Comparison of ENCODE assay signal across 12 cellular contexts in the genomic region with DNA sequence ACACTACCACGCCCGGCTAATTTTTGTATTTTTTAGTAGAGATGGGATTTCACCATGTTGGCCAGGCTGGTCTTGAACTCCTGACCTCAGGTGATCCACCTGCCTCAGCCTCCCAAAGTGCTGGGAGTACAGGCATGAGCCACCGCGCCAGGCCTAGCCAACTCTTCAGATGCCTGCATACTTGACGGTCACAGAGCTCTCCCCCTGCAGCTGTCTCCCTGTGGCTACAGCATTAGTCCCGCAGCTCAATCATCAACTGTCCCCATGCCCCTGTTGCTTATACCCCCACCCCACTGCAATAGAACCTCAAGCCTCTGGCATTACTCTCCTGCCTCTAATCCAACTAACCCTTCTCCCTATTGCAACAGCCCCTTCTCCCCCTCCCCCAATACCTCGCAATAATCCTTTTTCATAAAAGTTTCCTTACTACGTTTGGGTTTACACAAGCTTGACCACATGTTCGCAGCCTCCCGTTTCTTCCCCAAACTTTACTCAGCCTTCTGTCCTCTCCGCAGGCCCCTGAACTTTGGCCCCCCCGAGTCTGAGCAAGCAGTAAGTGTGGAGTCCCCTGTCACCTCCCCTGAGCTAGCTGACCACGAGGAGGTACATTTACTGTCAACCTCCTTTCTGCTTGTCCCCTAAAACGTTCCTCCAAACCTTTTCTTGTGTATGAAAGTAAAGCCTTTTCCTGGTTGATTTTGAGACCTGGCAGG. TPM values are rescaled to one million over a fixed set of nuclear protein-coding genes. Genes with fewer than 3 reads are reported as not detected.
DNase-seq lines count a peak whose midpoint lies in the region; ATAC-seq and TF ChIP-seq lines count a peak whose summit lies in the region.
"Had no signal": no experiment of that assay in that cellular context is flagged by ENCODE, and none has a peak within 500 bp of the region (broad histone marks: within the 10 kb centered on the region; RNA-seq: fewer than 3 reads in every experiment).

No MANE protein-coding gene starts in this region.

- peaks cover 16% of the 10 kb centered on the region for H3K4me1 Mint-ChIP-seq in activated T-cell treated with anti-CD3 and anti-CD28 coated beads, Interleukin-2, amount 50 U/mL, for 4 hours (ENCODE audit: low read depth)
- H3K4me1 Mint-ChIP-seq in brain (peaks cover 49% of the 10 kb centered on the region), progenitor cell of endocrine pancreas (ENCODE audit: low read depth) (peaks cover 10% of the 10 kb centered on the region)

- H3K27ac Mint-ChIP-seq in brain = no peak overlapping the region
- peak overlapping the region; percentile 67 for H3K27ac Mint-ChIP-seq in progenitor cell of endocrine pancreas

- H3K4me3 Mint-ChIP-seq in activated T-cell treated with anti-CD3 and anti-CD28 coated beads, Interleukin-2, amount 50 U/mL, for 4 hours = peak overlapping the region; percentile 94
- H3K4me3 Mint-ChIP-seq in brain = peak overlapping the region; percentile 28 to 99 (median 75)
- peak overlapping the region; percentile 60 for H3K4me3 Mint-ChIP-seq in progenitor cell of endocrine pancreas (ENCODE audit: low read depth)

- TF ChIP-seq CTCF in brain (conservative IDR thresholded peaks at IDR 0.05) (no peak), progenitor cell of endocrine pancreas (IDR thresholded peaks at IDR 0.05; ENCODE audit: unreplicated experiment) (no peak)

- no peaks in the 10 kb centered on the region for H3K9me3 Mint-ChIP-seq in activated T-cell treated with anti-CD3 and anti-CD28 coated beads, Interleukin-2, amount 50 U/mL, for 4 hours
- peaks cover 0 to 16% (median 3%) of the 10 kb centered on the region in 5 experiments for H3K9me3 Mint-ChIP-seq in brain
- H3K9me3 Mint-ChIP-seq in progenitor cell of endocrine pancreas (ENCODE audit: low read depth) = peaks cover 11% of the 10 kb centered on the region

- ATAC-seq in activated T-cell treated with anti-CD3 and anti-CD28 coated beads, Interleukin-2, amount 50 U/mL, for 4 hours = no peak

- peaks cover 3% of the 10 kb centered on the region for H3K36me3 Mint-ChIP-seq in activated T-cell treated with anti-CD3 and anti-CD28 coated beads, Interleukin-2, amount 50 U/mL, for 4 hours (ENCODE audit: insufficient read depth)
- H3K36me3 Mint-ChIP-seq in brain = peaks cover 42% of the 10 kb centered on the region
- peaks cover 32% of the 10 kb centered on the region for H3K36me3 Mint-ChIP-seq in progenitor cell of endocrine pancreas (ENCODE audit: insufficient read depth)

- no peak for DNase-seq in activated T-cell treated with anti-CD3 and anti-CD28 coated beads, Interleukin-2, amount 50 U/mL, for 4 hours
- no peak for DNase-seq in activated T-cell treated with anti-CD3 and anti-CD28 coated beads, Interleukin-2, amount 50 U/mL, for 48 hours
- DNase-seq in MV-4-11 (lab: John Stamatoyannopoulos, UW) (peak; percentile 44), progenitor cell of endocrine pancreas (ENCODE audit: low spot score, unreplicated experiment) (no peak), AG08396 (ENCODE audit: low spot score) (no peak), COLO829 (ENCODE audit: low spot score) (no peak), SHP77 (lab: John Stamatoyannopoulos, UW) (no peak)
- DNase-seq: DMS153, islet precursor cell, NCI-H146, Peyer's patch had no signal

- H3K27me3 Mint-ChIP-seq in activated T-cell treated with anti-CD3 and anti-CD28 coated beads, Interleukin-2, amount 50 U/mL, for 4 hours (ENCODE audit: low read depth) = no peaks in the 10 kb centered on the region
- H3K27me3 Mint-ChIP-seq in brain (peaks cover 13% of the 10 kb centered on the region), progenitor cell of endocrine pancreas (no peaks in the 10 kb centered on the region)

RNA-seq across cellular contexts. Expression of a gene that starts 1.7 kb away (rescaled TPM):
- total RNA-seq in activated T-cell treated with anti-CD3 and anti-CD28 coated beads, Interleukin-2, amount 50 U/mL, for 4 hours = 1 to 10 TPM; 3.0 to 3.4 (median 3.2) TPM
- 3.1 TPM for polyA plus RNA-seq in brain (ENCODE audit: insufficient read depth, low read depth, low replicate concordance)
- total RNA-seq in progenitor cell of endocrine pancreas = 6.3 and 7.1 TPM in 2 replicates

RNA-seq across cellular contexts. Expression of a gene that starts 34.3 kb away (rescaled TPM):
- under 1 TPM in 2 of 3 donors, not detected in 1; 0.16 to 0.90 TPM for total RNA-seq in activated T-cell treated with anti-CD3 and anti-CD28 coated beads, Interleukin-2, amount 50 U/mL, for 4 hours
- polyA plus RNA-seq in brain (ENCODE audit: insufficient read depth, low read depth, low replicate concordance) = 12.7 TPM
- 18.4 and 21.0 TPM in 2 replicates for total RNA-seq in progenitor cell of endocrine pancreas

RNA-seq across cellular contexts. Expression of a gene that starts 42.4 kb away (rescaled TPM):
- total RNA-seq in activated T-cell treated with anti-CD3 and anti-CD28 coated beads, Interleukin-2, amount 50 U/mL, for 4 hours = 1 to 10 TPM; 3.6 to 4.1 (median 3.7) TPM
- polyA plus RNA-seq in brain (ENCODE audit: insufficient read depth, low read depth, low replicate concordance) = 1.9 TPM
- 3.8 and 5.3 TPM in 2 replicates for total RNA-seq in progenitor cell of endocrine pancreas

Comparison
In these comparisons a context has a peak if more than half of its experiments do, and no peak if none do; other contexts are left out.
1. RNA of a gene that starts 34.3 kb away (total RNA-seq): 18.4 to 21.0 TPM in progenitor cell of endocrine pancreas; 0.16 to 0.90 TPM in activated T-cell treated with anti-CD3 and anti-CD28 coated beads, Interleukin-2, amount 50 U/mL, for 4 hours; every median in the first group is over 10 times any median in the second.
2. Peak in every context shown above with its lines, with median percentiles within 50 percentile points of each other: H3K4me3 Mint-ChIP-seq.